In the genomic region with DNA sequence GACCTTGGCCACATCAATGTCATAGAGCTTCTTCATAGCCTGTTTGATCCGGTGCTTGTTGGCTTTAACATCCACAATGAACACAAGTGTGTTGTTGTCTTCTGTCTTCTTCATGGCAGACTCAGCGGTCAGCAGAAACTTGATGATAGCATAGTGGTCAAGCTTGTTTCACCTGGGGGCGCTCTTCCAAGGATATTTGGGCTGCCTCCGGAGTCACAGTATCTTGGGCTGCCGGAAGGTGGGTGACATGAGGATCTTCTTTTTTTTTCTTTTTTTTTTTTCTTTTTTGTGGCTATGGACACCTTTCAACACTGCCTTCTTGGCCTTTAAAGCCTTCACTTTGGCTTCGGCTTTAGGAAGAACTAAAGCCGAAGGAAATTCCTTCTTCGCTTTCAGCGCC, we compare ENCODE assay signal across 1 cellular context.
TF ChIP-seq lines count a peak whose summit lies in the region.

No MANE protein-coding gene starts in this region.

TF ChIP-seq in H1, 55 proteins besides CTCF, POLR2A, EP300 and RAD21:
- TF ChIP-seq NRF1 (IDR thresholded peaks at IDR 0.05; ENCODE audit: low read depth, low read length) (no peak), RXRA (IDR thresholded peaks at IDR 0.05; ENCODE audit: insufficient read depth, low read depth, low read length) (no peak), FOSL1 (IDR thresholded peaks at IDR 0.05; ENCODE audit: insufficient read depth, low read depth, low read length) (no peak), GABPA (IDR thresholded peaks at IDR 0.05; ENCODE audit: borderline replicate concordance, insufficient read depth, low read length) (no peak), EZH2 (IDR thresholded peaks at IDR 0.05; ENCODE audit: low read depth, low read length, severe bottlenecking) (no peak), SAP30 (IDR thresholded peaks at IDR 0.05; ENCODE audit: insufficient read depth, insufficient replicate concordance, low read length) (no peak), TAF7 (optimal IDR thresholded peaks at IDR 0.05; ENCODE audit: borderline replicate concordance, low read depth, low read length) (no peak), RNF2 (IDR thresholded peaks at IDR 0.05; ENCODE audit: borderline replicate concordance, low read depth, low read length, missing control alignments, poor library complexity, severe bottlenecking) (no peak), PHF8 (conservative IDR thresholded peaks at IDR 0.05; ENCODE audit: low read depth, low read length) (no peak), POU5F1 (IDR thresholded peaks at IDR 0.05; ENCODE audit: low read depth, low read length) (no peak), NANOG (IDR thresholded peaks at IDR 0.05; ENCODE audit: insufficient read depth, low read depth, low read length, poor library complexity, severe bottlenecking) (no peak), CEBPB (IDR thresholded peaks at IDR 0.05; ENCODE audit: low read depth, low read length) (no peak)
- TF ChIP-seq, protein P1, sequence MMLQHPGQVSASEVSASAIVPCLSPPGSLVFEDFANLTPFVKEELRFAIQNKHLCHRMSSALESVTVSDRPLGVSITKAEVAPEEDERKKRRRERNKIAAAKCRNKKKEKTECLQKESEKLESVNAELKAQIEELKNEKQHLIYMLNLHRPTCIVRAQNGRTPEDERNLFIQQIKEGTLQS (IDR thresholded peaks at IDR 0.05; ENCODE audit: insufficient read depth, low read depth, low read length) = no peak
- TF ChIP-seq, protein P2, sequence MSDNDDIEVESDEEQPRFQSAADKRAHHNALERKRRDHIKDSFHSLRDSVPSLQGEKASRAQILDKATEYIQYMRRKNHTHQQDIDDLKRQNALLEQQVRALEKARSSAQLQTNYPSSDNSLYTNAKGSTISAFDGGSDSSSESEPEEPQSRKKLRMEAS (IDR thresholded peaks at IDR 0.05) = no peak
TF ChIP-seq in H1: peak in this region for 0.
